ENCODE assay signal across 7 cellular contexts in the genomic region with DNA sequence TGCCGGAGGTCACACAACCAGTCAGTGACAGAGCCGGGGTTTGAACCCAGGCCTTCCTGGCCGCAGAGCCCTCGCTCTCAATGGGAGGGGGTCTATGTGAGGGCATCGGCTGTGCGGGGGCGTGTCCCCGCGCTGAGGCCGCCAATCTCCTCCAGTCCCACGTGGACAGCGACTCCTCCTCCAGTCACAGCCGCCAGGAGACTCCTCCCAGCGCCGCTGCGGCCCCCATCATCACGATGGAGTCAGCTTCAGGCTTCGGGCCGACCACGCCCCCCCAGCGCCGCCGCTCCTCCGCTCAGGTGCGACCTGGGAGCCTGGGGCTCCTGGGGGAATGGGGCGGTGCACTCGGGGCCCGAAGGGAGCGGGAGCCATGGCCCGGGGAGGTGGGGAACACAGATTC. TPM values are rescaled to one million over a fixed set of nuclear protein-coding genes. Genes with fewer than 3 reads are reported as not detected.
DNase-seq lines count a peak whose midpoint lies in the region; ATAC-seq and TF ChIP-seq lines count a peak whose summit lies in the region.

No MANE protein-coding gene starts in this region.

- no peak overlapping the region for H3K27ac Mint-ChIP-seq in T-helper 17 cell

- H3K4me1 ChIP-seq in gastrocnemius medialis = no peaks in the 10 kb centered on the region

- H3K36me3 Mint-ChIP-seq in T-helper 17 cell (ENCODE audit: low read depth) = no peaks in the 10 kb centered on the region

- no peak for TF ChIP-seq POLR2A in gastrocnemius medialis (IDR thresholded peaks at IDR 0.05)

- H3K4me1 Mint-ChIP-seq in T-helper 17 cell = peaks cover 28% of the 10 kb centered on the region

- intact Hi-C loops in gastrocnemius medialis (cut with DNase I; ENCODE audit: low total_unique reads) = no loop called here

- in situ Hi-C loops in gastrocnemius medialis (cut with MboI; ENCODE audit: low sequenced_read_pairs in 4 of 4) = loop anchor here in 1 of 4 donors (25.0 kb wide), 1 partner anchor 443 kb away; a partner anchor contains a TSS

- ATAC-seq in T-helper 17 cell (peak; percentile 74), GM18502 (IDR thresholded peaks at IDR 0.05; ENCODE audit: poor library complexity, unreplicated experiment) (no peak), HG03196 (IDR thresholded peaks at IDR 0.05; ENCODE audit: unreplicated experiment) (no peak), gastrocnemius medialis (no peak)

- H3K27me3 ChIP-seq in gastrocnemius medialis = peaks cover 40 to 50% (median 49%) of the 10 kb centered on the region in 3 donors

- no peak overlapping the region for H3K4me3 ChIP-seq in gastrocnemius medialis

- H3K27ac ChIP-seq in gastrocnemius medialis = no peak overlapping the region

- peak; percentile 44 to 59 (median 45) for DNase-seq in T-helper 17 cell
- DNase-seq in activated naive CD4-positive, alpha-beta T cell treated with Interleukin-2 at 50 U/mL for 16 hours = peak; percentile 77
- DNase-seq in left kidney (ENCODE audit: low read depth, low spot score) = peak; percentile 95
- peak; percentile 70 for DNase-seq in stimulated activated naive CD4-positive, alpha-beta T cell treated with Interleukin-2 at 50 U/mL for 16 hours (lab: John Stamatoyannopoulos, UW)
- DNase-seq in gastrocnemius medialis = no peak

- H3K27me3 Mint-ChIP-seq in T-helper 17 cell = no peaks in the 10 kb centered on the region

- H3K36me3 ChIP-seq in gastrocnemius medialis = no peaks in the 10 kb centered on the region

- no peak for TF ChIP-seq CTCF in gastrocnemius medialis (IDR thresholded peaks at IDR 0.05 in 4 of 5, conservative IDR thresholded peaks at IDR 0.05 in 1 of 5)

- H3K4me3 Mint-ChIP-seq in T-helper 17 cell = peak overlapping the region; percentile 86

- H3K9me3 ChIP-seq in T-helper 17 cell (ENCODE audit: control insufficient read depth, low read length, poor library complexity, severe bottlenecking) = no peaks in the 10 kb centered on the region
- H3K9me3 ChIP-seq in gastrocnemius medialis = no peaks in the 10 kb centered on the region

RNA-seq across cellular contexts. Expression of a gene that starts 6.0 kb away (rescaled TPM):
- total RNA-seq in T-helper 17 cell = 1 to 10 TPM; 1.6 to 2.2 TPM
- 1 to 10 TPM in 1 of 4 donors, under 1 TPM in 3; 0.05 to 2.6 (median 0.15) TPM for total RNA-seq in gastrocnemius medialis

RNA-seq across cellular contexts. Expression of a gene that starts 6.7 kb away (rescaled TPM):
- total RNA-seq in T-helper 17 cell (not detected), gastrocnemius medialis (under 1 TPM in 1 of 4 donors, not detected in 3; 0.13 TPM)

RNA-seq across cellular contexts. Expression of a gene that starts 8.4 kb away (rescaled TPM):
- 10 to 100 TPM; 29.2 to 31.9 TPM for total RNA-seq in T-helper 17 cell
- total RNA-seq in gastrocnemius medialis = 10 to 100 TPM in 1 of 4 donors, 1 to 10 TPM in 3; 1.9 to 17.4 (median 3.3) TPM

RNA-seq across cellular contexts. Expression of a gene that starts 20.1 kb away (rescaled TPM):
- 10 to 100 TPM; 75.9 to 84.7 TPM for total RNA-seq in T-helper 17 cell
- 1,000 to 10,000 TPM in 3 of 4 donors, 100 to 1,000 TPM in 1; 819 to 1,400 (median 1,309) TPM for total RNA-seq in gastrocnemius medialis

RNA-seq across cellular contexts. Expression of a gene that starts 31.5 kb away (rescaled TPM):
- total RNA-seq in T-helper 17 cell (1 to 10 TPM; 1.6 to 2.8 TPM), gastrocnemius medialis (1 to 10 TPM in 2 of 4 donors, under 1 TPM in 2; 0.61 to 2.2 (median 0.94) TPM)

Comparison
In these comparisons a context has a peak if more than half of its experiments do, and no peak if none do; other contexts are left out.
1. DNase-seq: peak in T-helper 17 cell (3 of 3), activated naive CD4-positive, alpha-beta T cell treated with Interleukin-2 at 50 U/mL for 16 hours (single experiment), left kidney (single experiment) and stimulated activated naive CD4-positive, alpha-beta T cell treated with Interleukin-2 at 50 U/mL for 16 hours (single experiment); none in gastrocnemius medialis (0 of 2).